Comparison of ENCODE assay signal across 14 cellular contexts in the genomic region with DNA sequence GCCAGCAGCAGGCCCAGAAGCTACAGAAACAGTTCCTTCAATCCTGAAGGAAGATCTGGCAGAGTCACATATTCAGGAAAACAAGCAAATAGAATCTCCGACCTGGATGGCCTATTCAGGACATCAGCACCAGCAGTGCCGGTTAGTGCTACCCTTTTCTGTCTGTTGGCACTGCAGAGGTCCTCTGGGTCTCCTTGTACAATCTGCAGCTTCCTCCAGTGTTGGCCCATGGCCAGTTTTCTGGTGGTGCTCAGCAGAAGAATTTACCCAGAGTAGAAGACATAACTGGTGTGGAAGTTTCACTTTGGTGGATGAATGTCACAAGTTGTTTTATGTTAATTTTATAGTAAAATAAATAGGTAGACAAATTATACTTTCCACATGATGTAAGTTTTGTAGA.
"Had no signal": no experiment of that assay in that cellular context is flagged by ENCODE, and none has a peak within 500 bp of the region (broad histone marks: within the 10 kb centered on the region; RNA-seq: fewer than 3 reads in every experiment).

No MANE protein-coding gene starts in this region.

- H3K9me3 Mint-ChIP-seq: activated B cell treated with CpG ODN at 0.5 μM for 24 hours; activated T-helper 2 cell treated with anti-CD3 and anti-CD28 coated beads, Interferon-gamma antibody, Interleukin-2, Interleukin-4, amounts not matched to agents 10 μg/mL and 5 μg/mL and 100 μg/mL, durations not matched to agents 14 hours and 24 hours and 36 hours; dendritic cell treated with granulocyte-macrophage colony-stimulating factor and Interleukin-4, amounts not matched to agents 40 ng/mL and 50 ng/mL, for 4 days; natural killer cell treated with Interleukin-12 subunit alpha and Interleukin-12 subunit beta and Interleukin-15 and Interleukin-18, amount 100 ng/mL, for 72 hours had no signal

- H3K27ac ChIP-seq: lower lobe of right lung, prostate gland had no signal

- H3K27me3 Mint-ChIP-seq: activated B cell treated with CpG ODN at 0.5 μM for 24 hours; activated CD4-positive, alpha-beta T cell treated with anti-CD3 and anti-CD28 coated beads, Interleukin-2, amount 10 ng/mL, durations not matched to agents 24 days and 14 days; natural killer cell treated with Interleukin-12 subunit alpha and Interleukin-12 subunit beta and Interleukin-15 and Interleukin-18, amount 100 ng/mL, for 72 hours had no signal

- DNase-seq: activated B cell treated with CpG ODN at 0.5 μM for 24 hours; activated CD4-positive, alpha-beta T cell treated with anti-CD3 and anti-CD28 coated beads, Interleukin-2, amount 10 ng/mL, durations not matched to agents 24 days and 14 days; activated naive CD4-positive, alpha-beta T cell treated with anti-CD3 and anti-CD28 coated beads, Interleukin-2, amount 50 U/mL, for 16 hours; hypothalamus; kidney glomerular epithelial cell; lower lobe of right lung; mucosa of descending colon; stimulated activated CD4-positive, alpha-beta T cell treated with anti-CD3 and anti-CD28 coated beads, Interleukin-4, amount 100 ng/mL, for 1 hour; stimulated activated CD8-positive, alpha-beta memory T cell treated with anti-CD3 and anti-CD28 coated beads, Interleukin-4, amount 100 ng/mL, for 48 hours had no signal

- H3K36me3 ChIP-seq: lower lobe of right lung, prostate gland had no signal

- H3K27ac Mint-ChIP-seq: activated B cell treated with CpG ODN at 0.5 μM for 24 hours; activated CD4-positive, alpha-beta T cell treated with anti-CD3 and anti-CD28 coated beads, Interleukin-2, amount 10 ng/mL, durations not matched to agents 24 days and 14 days; activated T-helper 2 cell treated with anti-CD3 and anti-CD28 coated beads, Interferon-gamma antibody, Interleukin-2, Interleukin-4, amounts not matched to agents 10 μg/mL and 5 μg/mL and 100 μg/mL, durations not matched to agents 14 hours and 24 hours and 36 hours; dendritic cell treated with granulocyte-macrophage colony-stimulating factor and Interleukin-4, amounts not matched to agents 40 ng/mL and 50 ng/mL, for 4 days; natural killer cell treated with Interleukin-12 subunit alpha and Interleukin-12 subunit beta and Interleukin-15 and Interleukin-18, amount 100 ng/mL, for 72 hours had no signal

- ATAC-seq: esophagus mucosa; lower lobe of right lung; mucosa of descending colon; natural killer cell treated with Interleukin-12 subunit alpha and Interleukin-12 subunit beta and Interleukin-15 and Interleukin-18, amount 100 ng/mL, for 72 hours had no signal

- H3K4me3 Mint-ChIP-seq: activated B cell treated with CpG ODN at 0.5 μM for 24 hours; activated CD4-positive, alpha-beta T cell treated with anti-CD3 and anti-CD28 coated beads, Interleukin-2, amount 10 ng/mL, durations not matched to agents 24 days and 14 days; dendritic cell treated with granulocyte-macrophage colony-stimulating factor and Interleukin-4, amounts not matched to agents 40 ng/mL and 50 ng/mL, for 4 days; natural killer cell treated with Interleukin-12 subunit alpha and Interleukin-12 subunit beta and Interleukin-15 and Interleukin-18, amount 100 ng/mL, for 72 hours had no signal

- H3K9me3 ChIP-seq: lower lobe of right lung, mucosa of descending colon, prostate gland had no signal

- H3K4me1 ChIP-seq: prostate gland had no signal

- H3K4me3 ChIP-seq: lower lobe of right lung, mucosa of descending colon, prostate gland had no signal

- H3K36me3 Mint-ChIP-seq: natural killer cell treated with Interleukin-12 subunit alpha and Interleukin-12 subunit beta and Interleukin-15 and Interleukin-18, amount 100 ng/mL, for 72 hours had no signal
